In genomic region chr11:11486002-11486401, GRCh38 we compare ENCODE assay signal across 33 cellular contexts.
"Had no signal": no experiment of that assay in that cellular context is flagged by ENCODE, and none has a peak within 500 bp of the region (broad histone marks: within the 10 kb centered on the region; RNA-seq: fewer than 3 reads in every experiment).

No MANE protein-coding gene starts in this region.

- H3K27me3 ChIP-seq: breast epithelium, esophagus muscularis mucosa, foreskin keratinocyte, heart left ventricle, pancreas, tibial artery had no signal

- H3K9me3 ChIP-seq: breast epithelium, esophagus muscularis mucosa, heart left ventricle, pancreas, prostate gland, tibial artery had no signal

- ATAC-seq: activated T-cell treated with anti-CD3 and anti-CD28 coated beads, Interleukin-2, amount 50 U/mL, for 4 hours; activated T-helper 17 cell treated with anti-CD3 and anti-CD28 coated beads, Interleukin-2, amount 50 U/mL, for 72 hours; foreskin keratinocyte; heart left ventricle; left lobe of liver; naive thymus-derived CD4-positive, alpha-beta T cell; pancreas; sciatic nerve; stimulated activated effector memory CD8-positive, alpha-beta T cell treated with anti-CD3 and anti-CD28 coated beads, Interleukin-12 subunit alpha, Interleukin-12 subunit beta, amount 100 ng/mL, for 72 hours; WTC11 had no signal

- H3K36me3 ChIP-seq: breast epithelium, heart left ventricle, pancreas, prostate gland, tibial artery had no signal

- H3K27ac ChIP-seq: breast epithelium, esophagus muscularis mucosa, foreskin keratinocyte, heart left ventricle, pancreas, prostate gland, skin epidermis, tibial artery had no signal

- H3K4me3 ChIP-seq: breast epithelium, esophagus muscularis mucosa, heart left ventricle, pancreas, prostate gland, skin epidermis, tibial artery had no signal

- H3K4me1 ChIP-seq: breast epithelium, foreskin keratinocyte, pancreas, prostate gland had no signal

- DNase-seq: activated CD4-positive, alpha-beta memory T cell treated with anti-CD3 and anti-CD28 coated beads, Interleukin-2, amount 10 ng/mL, durations not matched to agents 7 days and 5 days; activated CD4-positive, alpha-beta T cell treated with anti-CD3 and anti-CD28 coated beads for 1 hour; activated CD4-positive, alpha-beta T cell treated with anti-CD3 and anti-CD28 coated beads, Interleukin-2, amount 10 ng/mL, durations not matched to agents 7 days and 5 days; activated gamma-delta T cell treated with Interleukin-2 at 50 U/mL for 16 hours; activated naive CD4-positive, alpha-beta T cell treated with anti-CD3 and anti-CD28 coated beads, Interleukin-2, amount 50 U/mL, for 16 hours; activated T-cell treated with anti-CD3 and anti-CD28 coated beads, Interleukin-2, amount 50 U/mL, for 4 hours; amniotic stem cell; central memory CD4-positive, alpha-beta T cell; dermis blood vessel endothelial cell; effector CD4-positive, alpha-beta T cell; foreskin keratinocyte; heart left ventricle; hypothalamus; immature natural killer cell; kidney; naive thymus-derived CD4-positive, alpha-beta T cell; nucleus accumbens; retina; stimulated activated CD4-positive, alpha-beta T cell treated with anti-CD3 and anti-CD28 coated beads, Interleukin-4, amount 100 ng/mL, for 24 hours; substantia nigra; SW 1271; T-helper 9 cell; tibial artery had no signal
